ENCODE assay signal across 8 cellular contexts in genomic region chr9:124054671-124055212, GRCh38. TPM values are rescaled to one million over a fixed set of nuclear protein-coding genes. Genes with fewer than 3 reads are reported as not detected.
DNase-seq lines count a peak whose midpoint lies in the region; ATAC-seq, FAIRE-seq and TF ChIP-seq lines count a peak whose summit lies in the region.

No MANE protein-coding gene starts in this region.

- no TSS peak for BruUV-seq in GM12878 (replicated peaks; lab: Mats Ljungman, UMichigan)

- H3K4me3 ChIP-seq in GM12878 (no peak overlapping the region), esophagus muscularis mucosa (no peak overlapping the region)

- H3K9ac ChIP-seq in GM12878 (ENCODE audit: control insufficient read depth, insufficient read depth, low read length), result no peak overlapping the region

- H4K20me1 ChIP-seq in GM12878 (ENCODE audit: control insufficient read depth, insufficient read depth), result no peaks in the 10 kb centered on the region

- H3K4me2 ChIP-seq in GM12878 (ENCODE audit: control insufficient read depth, insufficient read depth), result no peak overlapping the region

- peaks cover 4% of the 10 kb centered on the region for H3K4me1 ChIP-seq in GM12878 (ENCODE audit: control insufficient read depth, insufficient read depth, low read length)
- no peaks in the 10 kb centered on the region for H3K4me1 ChIP-seq in esophagus muscularis mucosa

- 0 out of 2 replicates have a peak, but pooled peaks have one; percentile 11 for TF ChIP-seq RAD21 in GM12878 (IDR thresholded peaks at IDR 0.05; ENCODE audit: insufficient read depth, low read depth, low read length)

- no peak for TF ChIP-seq POLR2A in GM12878 (IDR thresholded peaks at IDR 0.05; ENCODE audit: low read depth, low read length)
- no peak for TF ChIP-seq POLR2A in esophagus muscularis mucosa (IDR thresholded peaks at IDR 0.05; ENCODE audit: low read depth)

- peak; percentile 98 for FAIRE-seq in GM12878 (lab: Jason Lieb, UNC)

- intact Hi-C loops in GM12878 (cut with micrococcal nuclease; ENCODE audit: unreplicated experiment) (no loop called here), esophagus muscularis mucosa (cut with DNase I) (no loop called here)

- no peak overlapping the region for H2AFZ ChIP-seq in GM12878 (ENCODE audit: control insufficient read depth, low read depth, low read length)

- RAD21 ChIA-PET in GM12878 (lab: Charles Lee; ENCODE audit: unreplicated experiment), result interaction anchor here (0.8 to 2.4 kb wide), 11 partner anchors 14 to 368 kb away, joined by 3 to 12 read pairs (median 3); no protein-coding TSS in a partner anchor

- ATAC-seq in GM21619 (IDR thresholded peaks at IDR 0.05; ENCODE audit: unreplicated experiment) (peak; percentile 97), GM12878 (peak; percentile 99)

- SMC1A ChIA-PET in GM12878 (lab: Charles Lee; ENCODE audit: uncharacterized antibody, unreplicated experiment), result interaction anchor here (0.9 to 3.0 kb wide), 8 partner anchors 14 to 518 kb away, joined by 3 to 9 read pairs (median 4); no protein-coding TSS in a partner anchor

- under 1% methylated on average over 6 of the region's 6 CpGs for WGBS in GM12878 (ENCODE audit: insufficient coverage, insufficient replicate concordance, low lambda C conversion rate, missing lambda C conversion rate)
- WGBS in esophagus muscularis mucosa, result 80% methylated on average over 5 of the region's 6 CpGs

- H3K36me3 ChIP-seq in GM12878 (ENCODE audit: control insufficient read depth in 2 of 2, insufficient read depth in 2 of 2, low read length in 1 of 2), result no peaks in the 10 kb centered on the region
- no peaks in the 10 kb centered on the region for H3K36me3 ChIP-seq in esophagus muscularis mucosa

- H3K79me2 ChIP-seq in GM12878 (ENCODE audit: control insufficient read depth, insufficient read depth, low read length), result no peaks in the 10 kb centered on the region

- in situ Hi-C loops in GM12878 (cut with MboI), result no loop called here

- CTCF ChIA-PET in GM12878 (lab: Yijun Ruan, JAX), result interaction anchor here (0.5 to 2.5 kb wide), 9 partner anchors 14 to 701 kb away, joined by 3 to 18 read pairs (median 3); no protein-coding TSS in a partner anchor

- peak; percentile 74 to 81; a peak in 3 of 4 replicates for TF ChIP-seq EP300 in GM12878 (IDR thresholded peaks at IDR 0.05; ENCODE audit: borderline replicate concordance in 1 of 2, control insufficient read depth in 1 of 2, low read depth in 2 of 2, low read length in 2 of 2)
- TF ChIP-seq EP300 in esophagus muscularis mucosa (IDR thresholded peaks at IDR 0.05), result no peak

- TF ChIP-seq CTCF in GM12878 (IDR thresholded peaks at IDR 0.05 in 2 of 3, conservative IDR thresholded peaks at IDR 0.05 in 1 of 3; ENCODE audit: control insufficient read depth in 2 of 3, extremely low read depth in 1 of 3, insufficient read depth in 1 of 3, low read depth in 3 of 3, low read length in 3 of 3), result peak in 2 of 3 experiments; percentile 2 to 17; a peak in 1 of 6 replicates
- TF ChIP-seq CTCF in esophagus muscularis mucosa (IDR thresholded peaks at IDR 0.05), result no peak

- peaks cover 0 to 5% of the 10 kb centered on the region in 2 experiments; a peak in 1 of 4 replicates for H3K27me3 ChIP-seq in GM12878 (replicated peaks in 1 of 2; ENCODE audit: control insufficient read depth in 2 of 2, insufficient read depth in 2 of 2, low read length in 1 of 2)
- peaks cover 0 to 22% (median 0%) of the 10 kb centered on the region in 4 donors for H3K27me3 ChIP-seq in esophagus muscularis mucosa

- POLR2A ChIA-PET in GM12878 (lab: Charles Lee), result interaction anchor here (0.5 kb wide), 1 partner anchor 231 kb away, joined by 5 read pairs; no protein-coding TSS in a partner anchor

- peak; percentile 21 for DNase-seq in NK-92 treated with Interleukin-12 subunit alpha and Interleukin-12 subunit beta, amount 100 ng/mL, for 24 hours (lab: John Stamatoyannopoulos, UW)
- no peak for DNase-seq in NK-92 (lab: John Stamatoyannopoulos, UW; ENCODE audit: unreplicated experiment)
- DNase-seq in HS-5 (ENCODE audit: low read depth), result peak; percentile 86
- peak; percentile 87 for DNase-seq in GM12878 (ENCODE audit: low read depth, low spot score)
- no peak for DNase-seq in NCI-H446 treated with DMSO at 0.1 percent for 48 hours (lab: John Stamatoyannopoulos, UW)
- no peak for DNase-seq in NCI-H146 (lab: John Stamatoyannopoulos, UW)
- no peak for DNase-seq in esophagus muscularis mucosa (ENCODE audit: extremely low spot score)

- H3K9me3 ChIP-seq in GM12878 (replicated peaks; ENCODE audit: control insufficient read depth, insufficient read depth, low read length), result peaks cover 3% of the 10 kb centered on the region
- no peaks in the 10 kb centered on the region for H3K9me3 ChIP-seq in esophagus muscularis mucosa

- H3K27ac ChIP-seq in GM12878 (ENCODE audit: control insufficient read depth, insufficient read depth) (no peak overlapping the region), esophagus muscularis mucosa (replicated peaks in 1 of 4) (no peak overlapping the region)

TF ChIP-seq in GM12878, 131 proteins besides CTCF, POLR2A, EP300 and RAD21 (continues in another document):
- TF ChIP-seq RCOR1 (conservative IDR thresholded peaks at IDR 0.05; ENCODE audit: low read depth, low read length) (no peak), TCF7 (IDR thresholded peaks at IDR 0.05; ENCODE audit: borderline replicate concordance) (peak; percentile 99), ZNF384 (IDR thresholded peaks at IDR 0.05; ENCODE audit: borderline replicate concordance, low read depth, low read length) (no peak), ZSCAN29 (IDR thresholded peaks at IDR 0.05) (no peak), ZNF217 (IDR thresholded peaks at IDR 0.05) (no peak; the same call in 1 of the 2 replicates), NR2C1 (IDR thresholded peaks at IDR 0.05) (no peak), SPI1 (IDR thresholded peaks at IDR 0.05; ENCODE audit: borderline replicate concordance, insufficient read depth, low read depth, low read length) (no peak), POLR2AphosphoS5 (IDR thresholded peaks at IDR 0.05; ENCODE audit: low read length) (no peak), CHD2 (IDR thresholded peaks at IDR 0.05; ENCODE audit: borderline replicate concordance, low read depth, low read length) (no peak), BCL3 (IDR thresholded peaks at IDR 0.05; ENCODE audit: borderline replicate concordance, insufficient read depth, low read depth, low read length, poor library complexity, severe bottlenecking) (peak; percentile 89), CEBPB (IDR thresholded peaks at IDR 0.05; ENCODE audit: borderline replicate concordance in 1 of 2, low read depth in 2 of 2, low read length in 2 of 2) (peak in 1 of 2 experiments; percentile 96; a peak in 2 of 4 replicates), ZZZ3 (IDR thresholded peaks at IDR 0.05; ENCODE audit: control insufficient read depth, insufficient read length, low read depth) (no peak), ESRRA (IDR thresholded peaks at IDR 0.05; ENCODE audit: low read length) (no peak), STAT1 (conservative IDR thresholded peaks at IDR 0.05) (no peak)

RNA-seq across cellular contexts. Expression of gene LHX2, which starts 43.2 kb away (rescaled TPM):
- total RNA-seq in GM12878 (2013; cell fraction: nucleolus; rRNA removed), result 34.7 and 38.5 TPM in 2 replicates
- 6.0 and 8.0 TPM in 2 replicates for total RNA-seq in GM12878 (2014; rRNA removed)
- total RNA-seq in GM12878 (2014; rRNA removed; fragmentation: Illumina TruSeq; extraction: Trizol), result 3.3 TPM in 2 replicates
- 9.0 and 10.3 TPM in 2 replicates for total RNA-seq in GM12878 (2021)
- 1.1 TPM for polyA plus RNA-seq in GM12878 (2011; ENCODE audit: low read depth)
- polyA plus RNA-seq in GM12878 (2011; rRNA removed), result 46.5 and 69.8 TPM in 2 replicates
- 109 and 126 TPM in 2 replicates for polyA plus RNA-seq in GM12878 (2011; cell fraction: cytosol; rRNA removed)
- 225 and 243 TPM in 2 replicates for polyA plus RNA-seq in GM12878 (2011; cell fraction: nucleus; rRNA removed)
- polyA plus RNA-seq in GM12878 (2012), result 1.7 and 4.5 TPM in 2 replicates
- 3.6 and 6.0 TPM in 2 replicates for polyA plus RNA-seq in GM12878 (2014; fragmentation: Illumina TruSeq; extraction: Trizol)
- polyA plus RNA-seq in GM12878 (2014; fragmentation: Nextera tagmentation; extraction: Ambion mirVana), result 1 to 10 TPM in 1 of 2 experiments, under 1 TPM in 1; 0.82 to 2.6 TPM
- 7.6 and 14.2 TPM in 2 replicates for polyA plus RNA-seq in GM12878 (2014; rRNA removed)
- 1 to 10 TPM; 2.6 to 4.6 TPM for polyA plus RNA-seq in GM12878 (2016; fragmentation: Nextera tagmentation; extraction: Ambion mirVana)
- polyA minus RNA-seq in GM12878 (2011; rRNA and poly(A)+ RNA removed), result 38.6 and 76.6 TPM in 2 replicates
- 49.9 and 53.2 TPM in 2 replicates for polyA minus RNA-seq in GM12878 (2011; cell fraction: cytosol; rRNA and poly(A)+ RNA removed)
- 34.7 and 46.5 TPM in 2 replicates for polyA minus RNA-seq in GM12878 (2011; cell fraction: nucleus; rRNA and poly(A)+ RNA removed)
- not detected for total RNA-seq in esophagus muscularis mucosa

Comparison
In these comparisons a context has a peak if more than half of its experiments do, and no peak if none do; other contexts are left out.
1. DNase-seq: peak in NK-92 treated with Interleukin-12 subunit alpha and Interleukin-12 subunit beta, amount 100 ng/mL, for 24 hours (single experiment), HS-5 (single experiment) and GM12878 (single experiment); none in NK-92 (single experiment), NCI-H446 treated with DMSO at 0.1 percent for 48 hours (single experiment), NCI-H146 (single experiment) and esophagus muscularis mucosa (single experiment).
2. CTCF ChIP-seq: peak in GM12878 (2 of 3); none in esophagus muscularis mucosa (0 of 3).
3. RNA of gene LHX2, which starts 43.2 kb away (total RNA-seq): 3.3 to 38.5 TPM in GM12878; not detected in esophagus muscularis mucosa; every median in the first group is over 4 times any median in the second.